22 cellular contexts compared by ENCODE assay signal in the genomic region with DNA sequence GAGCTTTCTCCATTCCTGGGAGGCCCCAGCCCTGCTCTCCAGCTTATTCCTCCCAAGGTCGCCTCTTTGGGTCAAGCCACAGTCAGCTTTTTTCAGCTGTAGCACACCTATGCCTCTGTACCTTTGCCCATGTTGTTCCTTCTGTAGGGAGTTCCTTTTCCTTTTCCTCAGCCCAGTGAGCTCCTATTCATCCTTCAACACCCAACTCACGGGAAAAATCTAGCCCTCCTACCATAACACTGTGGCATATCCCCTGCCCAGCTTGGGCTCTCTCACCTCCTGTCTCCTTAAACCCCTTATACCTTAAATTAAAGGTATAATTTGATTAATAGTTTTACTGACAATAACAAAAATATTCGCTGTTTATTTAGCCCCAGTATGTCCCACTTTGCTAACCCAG. TPM values are rescaled to one million over a fixed set of nuclear protein-coding genes. Genes with fewer than 3 reads are reported as not detected.
A peak's percentile ranks its signal among the peaks of the same experiment; 100 is the strongest.
DNase-seq lines count a peak whose midpoint lies in the region; ATAC-seq and TF ChIP-seq lines count a peak whose summit lies in the region.
"Had no signal": no experiment of that assay in that cellular context is flagged by ENCODE, and none has a peak within 500 bp of the region (broad histone marks: within the 10 kb centered on the region; RNA-seq: fewer than 3 reads in every experiment).

No MANE protein-coding gene starts in this region.

- TF ChIP-seq RAD21 in SK-N-SH (IDR thresholded peaks at IDR 0.05; ENCODE audit: low read length) = no peak

- intact Hi-C loops in activated CD8-positive, alpha-beta T cell treated with anti-CD3 and anti-CD28 coated beads for 36 hours (cut with micrococcal nuclease) = no loop called here

- H3K27ac Mint-ChIP-seq in T-helper 17 cell = peak overlapping the region; percentile 24
- no peak overlapping the region for H3K27ac Mint-ChIP-seq in activated CD8-positive, alpha-beta T cell treated with anti-CD3 and anti-CD28 coated beads for 36 hours
- H3K27ac Mint-ChIP-seq: B cell; CD14-positive monocyte; CD4-positive, alpha-beta memory T cell; CD4-positive, CD25-positive, alpha-beta regulatory T cell had no signal

- H3K27ac ChIP-seq in SK-N-SH (ENCODE audit: low read depth in 2 of 2, low read length in 1 of 2) = no peak overlapping the region
- H3K27ac ChIP-seq: 22Rv1, A549, BLaER1 had no signal

- H3K4me1 ChIP-seq in SK-N-SH (ENCODE audit: control insufficient read depth in 1 of 2, insufficient read depth in 2 of 2, low read depth in 1 of 2, low read length in 1 of 2) = no peaks in the 10 kb centered on the region
- H3K4me1 ChIP-seq: A549 had no signal

- peaks cover 2% of the 10 kb centered on the region for H3K4me1 Mint-ChIP-seq in T-helper 17 cell
- no peaks in the 10 kb centered on the region for H3K4me1 Mint-ChIP-seq in activated CD8-positive, alpha-beta T cell treated with anti-CD3 and anti-CD28 coated beads for 36 hours (ENCODE audit: low read depth)
- H3K4me1 Mint-ChIP-seq: B cell; CD4-positive, alpha-beta memory T cell; CD4-positive, CD25-positive, alpha-beta regulatory T cell; CD8-positive, alpha-beta memory T cell had no signal

- no peak overlapping the region for H3K9ac ChIP-seq in SK-N-SH
- H3K9ac ChIP-seq: BLaER1 had no signal

- TF ChIP-seq EP300 in SK-N-SH (IDR thresholded peaks at IDR 0.05; ENCODE audit: borderline replicate concordance in 1 of 2, low read depth in 1 of 2, low read length in 1 of 2) = no peak

- no peaks in the 10 kb centered on the region for H4K20me1 ChIP-seq in SK-N-SH (ENCODE audit: insufficient read depth)
- H4K20me1 ChIP-seq: BLaER1 had no signal

- no peaks in the 10 kb centered on the region for H3K36me3 ChIP-seq in SK-N-SH (replicated peaks in 1 of 2; ENCODE audit: control insufficient read depth in 1 of 2, insufficient read depth in 2 of 2, low read length in 1 of 2)

- no peak overlapping the region for H3K4me3 Mint-ChIP-seq in T-helper 17 cell
- no peak overlapping the region for H3K4me3 Mint-ChIP-seq in activated CD8-positive, alpha-beta T cell treated with anti-CD3 and anti-CD28 coated beads for 36 hours
- H3K4me3 Mint-ChIP-seq: B cell; CD14-positive monocyte; CD4-positive, alpha-beta memory T cell; CD4-positive, CD25-positive, alpha-beta regulatory T cell; CD8-positive, alpha-beta memory T cell had no signal

- no peak for ATAC-seq in SK-N-SH treated with all-trans-retinoic acid at 6 μM for 48 hours
- no peak for ATAC-seq in T-helper 17 cell
- ATAC-seq in activated CD8-positive, alpha-beta T cell treated with anti-CD3 and anti-CD28 coated beads for 36 hours = no peak
- ATAC-seq: A549, GM12878 had no signal

- peaks cover 9% of the 10 kb centered on the region for H3K36me3 Mint-ChIP-seq in T-helper 17 cell (ENCODE audit: low read depth)
- peaks cover 12% of the 10 kb centered on the region for H3K36me3 Mint-ChIP-seq in activated CD8-positive, alpha-beta T cell treated with anti-CD3 and anti-CD28 coated beads for 36 hours (ENCODE audit: low read depth)

- no peak overlapping the region for H3K4me2 ChIP-seq in SK-N-SH
- H3K4me2 ChIP-seq: A549, BLaER1 had no signal

- H3K9me2 ChIP-seq in SK-N-SH = no peaks in the 10 kb centered on the region

- no peaks in the 10 kb centered on the region for H3K79me2 ChIP-seq in SK-N-SH (ENCODE audit: insufficient read depth)

- 65% methylated on average over 3 of the region's 3 CpGs for WGBS in SK-N-SH (ENCODE audit: low lambda C conversion rate)

- no peak for TF ChIP-seq CTCF in SK-N-SH (IDR thresholded peaks at IDR 0.05)
- no peak for TF ChIP-seq CTCF in activated CD8-positive, alpha-beta T cell treated with anti-CD3 and anti-CD28 coated beads for 36 hours (IDR thresholded peaks at IDR 0.05)

- DNase-seq in SK-N-SH (no peak), T-helper 17 cell (no peak), ureter (ENCODE audit: low spot score) (peak; percentile 6), NCI-H2196 treated with DMSO at 0.1 percent for 48 hours (lab: John Stamatoyannopoulos, UW; ENCODE audit: unreplicated experiment) (no peak)
- no peak for DNase-seq in activated CD8-positive, alpha-beta T cell treated with anti-CD3 and anti-CD28 coated beads for 36 hours
- DNase-seq: AML-193; C1 segment of cervical spinal cord; CD4-positive, alpha-beta memory T cell; CD4-positive, CD25-positive, alpha-beta regulatory T cell; CD8-positive, alpha-beta memory T cell; DMS 273 treated with DMSO at 0.1 percent for 48 hours; DMS53; DND-41; EL; GDM1 had no signal

- H3K27me3 ChIP-seq in SK-N-SH (ENCODE audit: insufficient read depth) = no peaks in the 10 kb centered on the region
- H3K27me3 ChIP-seq: BLaER1 had no signal

- no peak overlapping the region for H2AFZ ChIP-seq in SK-N-SH (ENCODE audit: low read depth)

- CTCF ChIA-PET in SK-N-SH (lab: Yijun Ruan, JAX) = interaction anchor here (1.1 to 5.4 kb wide), 3 partner anchors 9 to 261 kb away, joined by 3 to 53 read pairs (median 6); no protein-coding TSS in a partner anchor
- CTCF ChIA-PET in activated CD8-positive, alpha-beta T cell treated with anti-CD3 and anti-CD28 coated beads for 36 hours (lab: Charles Lee) = interaction anchor here (0.9 to 3.1 kb wide), 3 partner anchors 9 to 260 kb away, joined by 3 to 22 read pairs (median 5); no protein-coding TSS in a partner anchor

- no peaks in the 10 kb centered on the region for H3K27me3 Mint-ChIP-seq in T-helper 17 cell
- H3K27me3 Mint-ChIP-seq in activated CD8-positive, alpha-beta T cell treated with anti-CD3 and anti-CD28 coated beads for 36 hours = peaks cover 1% of the 10 kb centered on the region
- H3K27me3 Mint-ChIP-seq: B cell; CD4-positive, alpha-beta memory T cell had no signal

- no peaks in the 10 kb centered on the region for H3F3A ChIP-seq in SK-N-SH (replicated peaks; ENCODE audit: insufficient read depth)

- H3K9me3 ChIP-seq in SK-N-SH (no peaks in the 10 kb centered on the region), T-helper 17 cell (ENCODE audit: control insufficient read depth, low read length, poor library complexity, severe bottlenecking) (no peaks in the 10 kb centered on the region)
- H3K9me3 ChIP-seq: A549, BLaER1 had no signal

- H3K4me3 ChIP-seq in SK-N-SH (ENCODE audit: low read depth in 2 of 2, low read length in 1 of 2) = no peak overlapping the region
- H3K4me3 ChIP-seq: A549, BLaER1, GM12878 had no signal

- no peaks in the 10 kb centered on the region for H3K9me3 Mint-ChIP-seq in activated CD8-positive, alpha-beta T cell treated with anti-CD3 and anti-CD28 coated beads for 36 hours
- H3K9me3 Mint-ChIP-seq: CD4-positive, CD25-positive, alpha-beta regulatory T cell; CD8-positive, alpha-beta memory T cell had no signal

- POLR2A ChIA-PET in SK-N-SH (lab: Yijun Ruan, JAX) = no interaction called here
- POLR2A ChIA-PET in activated CD8-positive, alpha-beta T cell treated with anti-CD3 and anti-CD28 coated beads for 36 hours (lab: Charles Lee) = no interaction called here

TF ChIP-seq in SK-N-SH treated with all-trans-retinoic acid at 6 μM for 48 hours, 23 proteins besides CTCF, POLR2A, EP300 and RAD21 (continues in another document):
- TF ChIP-seq ZNF70 (CRISPR knock-in tag; IDR thresholded peaks at IDR 0.05) (no peak), ZFP3 (CRISPR knock-in tag; IDR thresholded peaks at IDR 0.05) (peak; percentile 86)

TF ChIP-seq in SK-N-SH, 30 proteins besides CTCF, POLR2A, EP300 and RAD21 (continues in another document):
- no peak for TF ChIP-seq MXI1 (IDR thresholded peaks at IDR 0.05; ENCODE audit: low read depth, low read length)
- TF ChIP-seq TEAD4 (IDR thresholded peaks at IDR 0.05; ENCODE audit: borderline replicate concordance, insufficient read depth) = no peak
- no peak for TF ChIP-seq GATA2 (CRISPR knock-in tag; IDR thresholded peaks at IDR 0.05)
- TF ChIP-seq ZBTB33 (IDR thresholded peaks at IDR 0.05; ENCODE audit: borderline replicate concordance, low read depth) = no peak
- TF ChIP-seq NFIC (IDR thresholded peaks at IDR 0.05; ENCODE audit: borderline replicate concordance) = no peak

RNA-seq across cellular contexts. Expression of gene XRN2, which starts 58.3 kb away (rescaled TPM):
- 44.5 and 56.5 TPM in 2 replicates for polyA plus RNA-seq in SK-N-SH (2012; rRNA removed)
- polyA plus RNA-seq in SK-N-SH (2012; cell fraction: cytosol; rRNA removed) = 60.8 and 67.0 TPM in 2 replicates
- polyA plus RNA-seq in SK-N-SH (2012; cell fraction: nucleus; rRNA removed) = 37.1 and 64.3 TPM in 2 replicates
- 10 to 100 TPM; 53.7 to 59.2 TPM for total RNA-seq in T-helper 17 cell
- total RNA-seq in ureter = 59.0 TPM
- total RNA-seq in activated CD8-positive, alpha-beta T cell treated with anti-CD3 and anti-CD28 coated beads for 36 hours = 10 to 100 TPM; 71.3 to 72.6 TPM
